10 cellular contexts compared by ENCODE assay signal in genomic region chr11:59611570-59612565, GRCh38. TPM values are rescaled to one million over a fixed set of nuclear protein-coding genes. Genes with fewer than 3 reads are reported as not detected.
A peak's percentile ranks its signal among the peaks of the same experiment; 100 is the strongest.
DNase-seq lines count a peak whose midpoint lies in the region; ATAC-seq and TF ChIP-seq lines count a peak whose summit lies in the region.
"Had no signal": no experiment of that assay in that cellular context is flagged by ENCODE, and none has a peak within 500 bp of the region (broad histone marks: within the 10 kb centered on the region; RNA-seq: fewer than 3 reads in every experiment).

No MANE protein-coding gene starts in this region.

- no peaks in the 10 kb centered on the region for H3K9me3 Mint-ChIP-seq in neural progenitor cell

- H3K79me2 ChIP-seq in neural progenitor cell (ENCODE audit: low read depth), result peaks cover 43% of the 10 kb centered on the region

- H3K4me1 ChIP-seq in HUES64 (ENCODE audit: insufficient read depth, low read length) (peaks cover 9% of the 10 kb centered on the region), neural progenitor cell (peaks cover 14% of the 10 kb centered on the region)

- no peak overlapping the region for H3K27ac Mint-ChIP-seq in neural progenitor cell

- H3K27me3 ChIP-seq in AG04450 (ENCODE audit: control insufficient read depth, insufficient read depth, low read length), result no peaks in the 10 kb centered on the region
- no peaks in the 10 kb centered on the region for H3K27me3 ChIP-seq in HUES64 (ENCODE audit: insufficient read depth, low read length)
- no peaks in the 10 kb centered on the region for H3K27me3 ChIP-seq in neural progenitor cell

- H3K9ac ChIP-seq in HUES64 (ENCODE audit: low read depth, low read length) (0 out of 2 replicates have a peak overlapping the region, but pooled peaks have one; percentile 3), SK-N-MC (ENCODE audit: insufficient read length) (peak overlapping the region; percentile 26), neural progenitor cell (no peak overlapping the region)

- POLR2A ChIA-PET in AG04450 (lab: Yijun Ruan, JAX), result no interaction called here

- TF ChIP-seq CTCF in AG04450 (IDR thresholded peaks at IDR 0.05; ENCODE audit: low read depth, low read length), result no peak
- no peak for TF ChIP-seq CTCF in neural progenitor cell (IDR thresholded peaks at IDR 0.05)

- H3K27ac ChIP-seq in AG04450 (ENCODE audit: low read depth, low read length) (no peak overlapping the region), HUES64 (ENCODE audit: low read depth, low read length) (no peak overlapping the region), SK-N-MC (peak overlapping the region; percentile 38), neural progenitor cell (no peak overlapping the region)

- no peak for ATAC-seq in HG03175 (IDR thresholded peaks at IDR 0.05; ENCODE audit: unreplicated experiment)

- no peak overlapping the region for H3K4me2 ChIP-seq in neural progenitor cell

- CTCF ChIA-PET in AG04450 (lab: Charles Lee), result interaction anchor here (0.7 kb wide), 1 partner anchor 16 kb away, joined by 5 read pairs; no protein-coding TSS in a partner anchor

- H3K4me1 Mint-ChIP-seq in neural progenitor cell, result peaks cover 30% of the 10 kb centered on the region

- H3K4me3 Mint-ChIP-seq in neural progenitor cell, result no peak overlapping the region

- H3K4me3 ChIP-seq in AG04450 (ENCODE audit: low read depth, low read length), result no peak overlapping the region
- no peak overlapping the region for H3K4me3 ChIP-seq in HUES64 (ENCODE audit: low read length)
- H3K4me3 ChIP-seq in SK-N-MC, result no peak overlapping the region
- no peak overlapping the region for H3K4me3 ChIP-seq in neural progenitor cell

- peak; percentile 30 for DNase-seq in AG04450 (ENCODE audit: low read depth, low spot score)
- DNase-seq in SK-N-MC (ENCODE audit: low read depth, low spot score), result no peak
- peak; percentile 17 for DNase-seq in left kidney (ENCODE audit: low read depth, low spot score)
- no peak for DNase-seq in neural progenitor cell (ENCODE audit: low spot score)
- DNase-seq in NOMO-1 treated with DMSO at 0.1 percent for 48 hours (lab: John Stamatoyannopoulos, UW; ENCODE audit: unreplicated experiment), result no peak
- no peak for DNase-seq in MV-4-11 (lab: John Stamatoyannopoulos, UW)
- DNase-seq: activated effector memory CD4-positive, alpha-beta T cell treated with anti-CD3 and anti-CD28 coated beads, Interleukin-2, amount 50 U/mL, for 16 hours; stimulated activated naive CD4-positive, alpha-beta T cell treated with Interleukin-2 at 50 U/mL for 16 hours had no signal

- H4K20me1 ChIP-seq in neural progenitor cell (ENCODE audit: low read depth), result peaks cover 37% of the 10 kb centered on the region

- 95% methylated on average over 6 of the region's 6 CpGs for WGBS in HUES64

- H3K9me3 ChIP-seq in AG04450 (ENCODE audit: control insufficient read depth, insufficient read depth, low read length) (peaks cover 2% of the 10 kb centered on the region; the same call in 1 of the 2 replicates), HUES64 (ENCODE audit: insufficient read depth, low read depth, low read length) (no peaks in the 10 kb centered on the region), SK-N-MC (ENCODE audit: low read depth, low read length) (no peaks in the 10 kb centered on the region), neural progenitor cell (ENCODE audit: low read depth) (no peaks in the 10 kb centered on the region)

- no peak overlapping the region for H2AFZ ChIP-seq in neural progenitor cell (replicated peaks)

- H3K36me3 Mint-ChIP-seq in neural progenitor cell, result peaks cover 4% of the 10 kb centered on the region

- H3K36me3 ChIP-seq in HUES64 (ENCODE audit: insufficient read depth, low read length) (peaks cover 53% of the 10 kb centered on the region), SK-N-MC (ENCODE audit: insufficient read depth, low read length) (peaks cover 38% of the 10 kb centered on the region), neural progenitor cell (peaks cover 11% of the 10 kb centered on the region)

- peaks cover 5% of the 10 kb centered on the region for H3K27me3 Mint-ChIP-seq in neural progenitor cell (ENCODE audit: insufficient read depth, low read depth)

- H3F3A ChIP-seq in neural progenitor cell (ENCODE audit: low read depth), result peaks cover 8% of the 10 kb centered on the region

RNA-seq across cellular contexts. Expression of gene OSBP, which starts 3.7 kb away (rescaled TPM):
- 28.4 and 30.4 TPM in 2 replicates for polyA plus RNA-seq in AG04450 (2011; rRNA removed)
- polyA minus RNA-seq in AG04450 (2011; rRNA and poly(A)+ RNA removed), result 28.4 and 35.0 TPM in 2 replicates
- polyA plus RNA-seq in HUES64 (2013, experiment 1 of 2), result 23.9 TPM
- 23.4 TPM for polyA plus RNA-seq in HUES64 (2013, experiment 2 of 2)
- total RNA-seq in neural progenitor cell (ENCODE audit: low replicate concordance), result 20.1 and 22.7 TPM in 2 replicates

RNA-seq across cellular contexts. Expression of gene PATL1, which starts 57.0 kb away (rescaled TPM):
- 36.4 and 43.9 TPM in 2 replicates for polyA plus RNA-seq in AG04450 (2011; rRNA removed)
- polyA minus RNA-seq in AG04450 (2011; rRNA and poly(A)+ RNA removed), result 20.0 and 23.0 TPM in 2 replicates
- polyA plus RNA-seq in HUES64 (2013, experiment 1 of 2), result 22.1 TPM
- polyA plus RNA-seq in HUES64 (2013, experiment 2 of 2), result 25.1 TPM
- 15.3 and 16.0 TPM in 2 replicates for total RNA-seq in neural progenitor cell (ENCODE audit: low replicate concordance)

Comparison
In these comparisons a context has a peak if more than half of its experiments do, and no peak if none do; other contexts are left out.
1. DNase-seq: peak in AG04450 (single experiment) and left kidney (single experiment); none in SK-N-MC (single experiment), neural progenitor cell (single experiment), NOMO-1 treated with DMSO at 0.1 percent for 48 hours (single experiment) and MV-4-11 (single experiment).